Comparison of ENCODE assay signal across 28 cellular contexts in the genomic region with DNA sequence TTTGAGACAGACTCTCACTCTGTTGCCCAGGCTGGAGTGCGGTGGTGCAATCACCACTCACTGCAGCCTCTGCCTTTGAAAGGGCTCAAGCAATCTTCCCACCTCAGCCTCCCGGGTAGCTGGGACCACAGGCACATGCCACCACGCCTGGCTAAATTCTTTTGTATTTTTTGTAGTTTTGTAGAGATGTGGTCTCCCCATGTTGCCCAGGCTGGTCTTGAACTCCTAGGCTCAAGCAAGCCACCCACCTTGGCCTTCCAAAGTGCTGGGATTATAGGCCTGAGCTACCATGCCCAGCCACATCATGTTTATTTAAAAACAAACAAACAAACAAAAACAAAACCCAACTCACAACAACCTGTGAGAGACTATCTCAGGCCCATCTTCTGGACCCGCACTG. TPM values are rescaled to one million over a fixed set of nuclear protein-coding genes. Genes with fewer than 3 reads are reported as not detected.
"Had no signal": no experiment of that assay in that cellular context is flagged by ENCODE, and none has a peak within 500 bp of the region (broad histone marks: within the 10 kb centered on the region; RNA-seq: fewer than 3 reads in every experiment).

No MANE protein-coding gene starts in this region.

- H3K4me3 ChIP-seq: adrenal gland, breast epithelium, Peyer's patch, SJSA1 had no signal

- H3K4me3 Mint-ChIP-seq: activated CD4-positive, alpha-beta memory T cell treated with anti-CD3 and anti-CD28 coated beads for 36 hours; activated CD4-positive, alpha-beta T cell treated with anti-CD3 and anti-CD28 coated beads, Interleukin-2, amount 10 ng/mL, durations not matched to agents 7 days and 5 days; activated naive CD8-positive, alpha-beta T cell treated with anti-CD3 and anti-CD28 coated beads, Interleukin-2, amount 10 ng/mL, durations not matched to agents 7 days and 5 days; activated T-cell treated with anti-CD3 and anti-CD28 coated beads, Interleukin-2, amount 50 U/mL, for 72 hours; T-helper 1 cell treated with Interleukin-12 subunit alpha and Interleukin-12 subunit beta and Interleukin-4 antibody, amounts not matched to agents 30 μg/mL and 1 μg/mL, for 36 hours; WTC11 had no signal

- ATAC-seq: activated T-cell treated with anti-CD3 and anti-CD28 coated beads, Interleukin-2, amount 50 U/mL, for 72 hours; SK-N-SH treated with all-trans-retinoic acid at 6 μM for 48 hours; WTC11 had no signal

- H3K27ac ChIP-seq: adrenal gland, breast epithelium, KMS-11, Peyer's patch, RWPE1, SJSA1 had no signal

- H3K27ac Mint-ChIP-seq: activated CD4-positive, alpha-beta memory T cell treated with anti-CD3 and anti-CD28 coated beads for 36 hours; activated CD4-positive, alpha-beta T cell treated with anti-CD3 and anti-CD28 coated beads, Interleukin-2, amount 10 ng/mL, durations not matched to agents 7 days and 5 days; activated naive CD8-positive, alpha-beta T cell treated with anti-CD3 and anti-CD28 coated beads, Interleukin-2, amount 10 ng/mL, durations not matched to agents 7 days and 5 days; activated T-cell treated with anti-CD3 and anti-CD28 coated beads, Interleukin-2, amount 50 U/mL, for 72 hours; activated T-helper 2 cell treated with anti-CD3 and anti-CD28 coated beads, Interferon-gamma antibody, Interleukin-2, Interleukin-4, amounts not matched to agents 10 μg/mL and 5 μg/mL and 100 μg/mL, durations not matched to agents 14 hours and 24 hours and 36 hours; T-helper 1 cell treated with Interleukin-12 subunit alpha and Interleukin-12 subunit beta and Interleukin-4 antibody, amounts not matched to agents 30 μg/mL and 1 μg/mL, for 36 hours; WTC11 had no signal

- H3K4me1 ChIP-seq: breast epithelium, Peyer's patch had no signal

- H3K36me3 ChIP-seq: adrenal gland, breast epithelium, Peyer's patch, SJSA1 had no signal

- DNase-seq: activated CD4-positive, alpha-beta memory T cell treated with anti-CD3 and anti-CD28 coated beads for 36 hours; activated CD4-positive, alpha-beta T cell treated with anti-CD3 and anti-CD28 coated beads for 1 hour; activated CD4-positive, alpha-beta T cell treated with anti-CD3 and anti-CD28 coated beads, Interleukin-2, amount 10 ng/mL, durations not matched to agents 7 days and 5 days; activated CD8-positive, alpha-beta memory T cell treated with anti-CD3 and anti-CD28 coated beads for 24 hours; activated gamma-delta T cell treated with Interleukin-2 at 50 U/mL for 16 hours; activated naive CD4-positive, alpha-beta T cell treated with anti-CD3 and anti-CD28 coated beads, Interleukin-2, amount 50 U/mL, for 16 hours; activated naive CD8-positive, alpha-beta T cell treated with anti-CD3 and anti-CD28 coated beads, Interleukin-2, amount 10 ng/mL, durations not matched to agents 7 days and 5 days; activated T-cell treated with anti-CD3 and anti-CD28 coated beads, Interleukin-2, amount 50 U/mL, for 72 hours; anterior cingulate cortex; caudate nucleus; NCI-H1092; NCI-H1417; NCI-H1694 treated with DMSO at 0.1 percent for 48 hours; NCI-H2029 treated with DMSO at 0.1 percent for 48 hours; NCI-H510A treated with DMSO at 0.1 percent for 48 hours; NCI-H69; SHP77; SW 1271 had no signal

- H3K36me3 Mint-ChIP-seq: activated CD4-positive, alpha-beta memory T cell treated with anti-CD3 and anti-CD28 coated beads for 36 hours; activated naive CD8-positive, alpha-beta T cell treated with anti-CD3 and anti-CD28 coated beads, Interleukin-2, amount 10 ng/mL, durations not matched to agents 7 days and 5 days; WTC11 had no signal

- H3K27me3 ChIP-seq: breast epithelium, Peyer's patch, SJSA1 had no signal

- H3K9me3 ChIP-seq: adrenal gland, breast epithelium, Peyer's patch, SJSA1 had no signal

- H3K9me3 Mint-ChIP-seq: activated CD4-positive, alpha-beta memory T cell treated with anti-CD3 and anti-CD28 coated beads for 36 hours; activated CD4-positive, alpha-beta T cell treated with anti-CD3 and anti-CD28 coated beads, Interleukin-2, amount 10 ng/mL, durations not matched to agents 7 days and 5 days; activated naive CD8-positive, alpha-beta T cell treated with anti-CD3 and anti-CD28 coated beads, Interleukin-2, amount 10 ng/mL, durations not matched to agents 7 days and 5 days; activated T-cell treated with anti-CD3 and anti-CD28 coated beads, Interleukin-2, amount 50 U/mL, for 72 hours; activated T-helper 2 cell treated with anti-CD3 and anti-CD28 coated beads, Interferon-gamma antibody, Interleukin-2, Interleukin-4, amounts not matched to agents 10 μg/mL and 5 μg/mL and 100 μg/mL, durations not matched to agents 14 hours and 24 hours and 36 hours; T-helper 1 cell treated with Interleukin-12 subunit alpha and Interleukin-12 subunit beta and Interleukin-4 antibody, amounts not matched to agents 30 μg/mL and 1 μg/mL, for 36 hours had no signal

- H3K4me1 Mint-ChIP-seq: activated CD4-positive, alpha-beta T cell treated with anti-CD3 and anti-CD28 coated beads, Interleukin-2, amount 10 ng/mL, durations not matched to agents 7 days and 5 days; activated naive CD8-positive, alpha-beta T cell treated with anti-CD3 and anti-CD28 coated beads, Interleukin-2, amount 10 ng/mL, durations not matched to agents 7 days and 5 days had no signal

RNA-seq across cellular contexts. Expression of a gene that starts 29.7 kb away (rescaled TPM):
- total RNA-seq: activated CD4-positive, alpha-beta memory T cell treated with anti-CD3 and anti-CD28 coated beads for 36 hours; activated CD4-positive, alpha-beta T cell treated with anti-CD3 and anti-CD28 coated beads, Interleukin-2, amount 10 ng/mL, durations not matched to agents 7 days and 5 days; activated naive CD8-positive, alpha-beta T cell treated with anti-CD3 and anti-CD28 coated beads, Interleukin-2, amount 10 ng/mL, durations not matched to agents 7 days and 5 days; activated T-cell treated with anti-CD3 and anti-CD28 coated beads, Interleukin-2, amount 50 U/mL, for 72 hours; activated T-helper 2 cell treated with anti-CD3 and anti-CD28 coated beads, Interferon-gamma antibody, Interleukin-2, Interleukin-4, amounts not matched to agents 10 μg/mL and 5 μg/mL and 100 μg/mL, durations not matched to agents 14 hours and 24 hours and 36 hours; Peyer's patch had no signal
